Comparison of ENCODE assay signal across 9 cellular contexts in genomic region chr13:79401259-79402071, GRCh38. TPM values are rescaled to one million over a fixed set of nuclear protein-coding genes. Genes with fewer than 3 reads are reported as not detected.
DNase-seq lines count a peak whose midpoint lies in the region; ATAC-seq, FAIRE-seq and TF ChIP-seq lines count a peak whose summit lies in the region.
"Had no signal": no experiment of that assay in that cellular context is flagged by ENCODE, and none has a peak within 500 bp of the region (broad histone marks: within the 10 kb centered on the region; RNA-seq: fewer than 3 reads in every experiment).

No MANE protein-coding gene starts in this region.

- H3K9me3 ChIP-seq in HUES64 (ENCODE audit: insufficient read depth, low read depth, low read length) (peaks cover 10% of the 10 kb centered on the region; the same call in 1 of the 2 replicates), endothelial cell of umbilical vein (replicated peaks; ENCODE audit: control insufficient read depth, insufficient read depth, low read length) (no peaks in the 10 kb centered on the region)

- H4K20me1 ChIP-seq in endothelial cell of umbilical vein (replicated peaks; ENCODE audit: control insufficient read depth, extremely low read depth, insufficient read depth, low read length) = peaks cover 10% of the 10 kb centered on the region

- no peaks in the 10 kb centered on the region for H3K9me1 ChIP-seq in endothelial cell of umbilical vein (replicated peaks; ENCODE audit: control insufficient read depth, extremely low read depth, insufficient read depth, low read length)

- H3K27me3 ChIP-seq in HUES64 (ENCODE audit: insufficient read depth, low read length) = no peaks in the 10 kb centered on the region
- no peaks in the 10 kb centered on the region for H3K27me3 ChIP-seq in endothelial cell of umbilical vein (ENCODE audit: control insufficient read depth in 2 of 2, insufficient read depth in 2 of 2, low read length in 2 of 2)
- no peaks in the 10 kb centered on the region for H3K27me3 ChIP-seq in H7 (ENCODE audit: control insufficient read depth, insufficient read depth, low read length)

- H3K27ac ChIP-seq in HUES64 (ENCODE audit: low read depth, low read length) = no peak overlapping the region
- no peak overlapping the region for H3K27ac ChIP-seq in endothelial cell of umbilical vein (ENCODE audit: insufficient read depth, low read depth, low read length)

- H3K4me2 ChIP-seq in endothelial cell of umbilical vein (ENCODE audit: insufficient read depth, low read length) = peak overlapping the region; percentile 96

- FAIRE-seq in endothelial cell of umbilical vein (lab: Jason Lieb, UNC) = no peak

- dilution Hi-C loops in endothelial cell of umbilical vein (cut with MboI; ENCODE audit: extremely low pct_ligation_motif_present, low sequenced_read_pairs) = no loop called here

- intact Hi-C loops in endothelial cell of umbilical vein (cut with micrococcal nuclease) (no loop called here), Calu3 (cut with micrococcal nuclease; ENCODE audit: unreplicated experiment) (no loop called here)

- WGBS in HUES64 = 100% methylated on average over 1 of the region's 2 CpGs

- no peak for TF ChIP-seq POLR2A in endothelial cell of umbilical vein (IDR thresholded peaks at IDR 0.05; ENCODE audit: low read depth, low read length)

- no peak overlapping the region for H2AFZ ChIP-seq in endothelial cell of umbilical vein (ENCODE audit: low read depth, low read length)

- no peaks in the 10 kb centered on the region for H3K9me3 Mint-ChIP-seq in Calu3 (ENCODE audit: low read depth, unreplicated experiment)

- no peak overlapping the region for H3K27ac Mint-ChIP-seq in Calu3 (ENCODE audit: unreplicated experiment)

- POLR2A ChIA-PET in endothelial cell of umbilical vein (lab: Charles Lee) = interaction anchor here (0.7 kb wide), 1 partner anchor 15 kb away, joined by 4 read pairs; no protein-coding TSS in a partner anchor

- H3K4me3 Mint-ChIP-seq in Calu3 (ENCODE audit: low read depth, unreplicated experiment) = no peak overlapping the region

- H3K4me1 ChIP-seq in HUES64 (ENCODE audit: insufficient read depth, low read length) (peaks cover 57% of the 10 kb centered on the region), endothelial cell of umbilical vein (ENCODE audit: control insufficient read depth, extremely low read depth, insufficient read depth, low read length) (peaks cover 39% of the 10 kb centered on the region)

- H3K79me2 ChIP-seq in endothelial cell of umbilical vein (ENCODE audit: control insufficient read depth, insufficient read depth, low read length) = peaks cover 94% of the 10 kb centered on the region

- no TSS peak for BruUV-seq in endothelial cell of umbilical vein (replicated peaks; lab: Mats Ljungman, UMichigan)
- BruUV-seq in Calu3 (replicated peaks; lab: Mats Ljungman, UMichigan) = no TSS peak

- H3K36me3 ChIP-seq in HUES64 (ENCODE audit: insufficient read depth, low read length) (peaks cover 49% of the 10 kb centered on the region), endothelial cell of umbilical vein (ENCODE audit: control insufficient read depth in 2 of 2, extremely low read depth in 1 of 2, insufficient read depth in 2 of 2, low read length in 2 of 2) (peaks cover 2 to 3% of the 10 kb centered on the region in 2 experiments), H7 (replicated peaks; ENCODE audit: control insufficient read depth, insufficient read depth, low read length) (no peaks in the 10 kb centered on the region)

- peaks cover 8% of the 10 kb centered on the region for H3K36me3 Mint-ChIP-seq in Calu3 (ENCODE audit: insufficient read depth, unreplicated experiment)

- H3K27me3 Mint-ChIP-seq in Calu3 (ENCODE audit: unreplicated experiment) = no peaks in the 10 kb centered on the region

- DNase-seq in GM13976 (ENCODE audit: low spot score) = peak; percentile 33
- peak; percentile 8 for DNase-seq in endothelial cell of umbilical vein (ENCODE audit: low read depth, low spot score)
- no peak for DNase-seq in Calu3
- DNase-seq in NCI-H1436 treated with DMSO at 0.1 percent for 48 hours (lab: John Stamatoyannopoulos, UW) = no peak
- DNase-seq in H7 = no peak
- DNase-seq in C1 segment of cervical spinal cord (lab: John Stamatoyannopoulos, UW) = no peak
- DNase-seq: HCEC 1CT had no signal

- TF ChIP-seq CTCF in GM13976 (IDR thresholded peaks at IDR 0.05; ENCODE audit: borderline replicate concordance, control extremely low read depth, extremely low read depth, insufficient read depth, missing control alignments) = no peak
- no peak for TF ChIP-seq CTCF in endothelial cell of umbilical vein (IDR thresholded peaks at IDR 0.05; ENCODE audit: extremely low read depth in 1 of 2, insufficient read depth in 1 of 2, low read depth in 1 of 2, low read length in 2 of 2)
- TF ChIP-seq CTCF in Calu3 (IDR thresholded peaks at IDR 0.05; ENCODE audit: unreplicated experiment) = no peak

- in situ Hi-C loops in GM13976 (cut with MboI; ENCODE audit: low sequenced_read_pairs, unreplicated experiment) = no loop called here

- H3K9ac ChIP-seq in HUES64 (ENCODE audit: low read depth, low read length) (no peak overlapping the region), endothelial cell of umbilical vein (replicated peaks; ENCODE audit: extremely low read depth, insufficient read depth, low read length) (no peak overlapping the region)

- H3K4me3 ChIP-seq in HUES64 (ENCODE audit: low read length) (0 out of 2 replicates have a peak overlapping the region, but pooled peaks have one; percentile 9), endothelial cell of umbilical vein (replicated peaks in 1 of 3; ENCODE audit: insufficient read depth in 1 of 3, low read depth in 1 of 3, low read length in 3 of 3) (no peak overlapping the region), H7 (ENCODE audit: insufficient read depth, low read depth, low read length) (no peak overlapping the region)

- CTCF ChIA-PET in endothelial cell of umbilical vein (lab: Charles Lee) (interaction anchor here (0.5 to 2.6 kb wide), 5 partner anchors 9 to 1494 kb away, joined by 3 to 20 read pairs (median 3); no protein-coding TSS in a partner anchor), Calu3 (lab: Charles Lee) (no interaction called here)

- peak; percentile 38 for ATAC-seq in GM21529 (IDR thresholded peaks at IDR 0.05; ENCODE audit: unreplicated experiment)

- peaks cover 10% of the 10 kb centered on the region for H3K4me1 Mint-ChIP-seq in Calu3 (ENCODE audit: low read depth, unreplicated experiment)

TF ChIP-seq in endothelial cell of umbilical vein, 7 proteins besides CTCF, POLR2A, EP300 and RAD21:
- no peak for TF ChIP-seq JUN (IDR thresholded peaks at IDR 0.05; ENCODE audit: borderline replicate concordance, insufficient read depth, insufficient read length, low read depth)
- TF ChIP-seq MYC (IDR thresholded peaks at IDR 0.05; ENCODE audit: low read depth, low read length) = no peak
- no peak for TF ChIP-seq EZH2 (IDR thresholded peaks at IDR 0.05; ENCODE audit: borderline replicate concordance, low read depth, low read length, severe bottlenecking)
- no peak for TF ChIP-seq FOS (IDR thresholded peaks at IDR 0.05; ENCODE audit: borderline replicate concordance, insufficient read depth, low read length)
- no peak for TF ChIP-seq GATA2 (IDR thresholded peaks at IDR 0.05; ENCODE audit: insufficient read depth, insufficient read length, low read depth, low read length)
- TF ChIP-seq, protein P1, sequence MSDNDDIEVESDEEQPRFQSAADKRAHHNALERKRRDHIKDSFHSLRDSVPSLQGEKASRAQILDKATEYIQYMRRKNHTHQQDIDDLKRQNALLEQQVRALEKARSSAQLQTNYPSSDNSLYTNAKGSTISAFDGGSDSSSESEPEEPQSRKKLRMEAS (IDR thresholded peaks at IDR 0.05; ENCODE audit: insufficient read depth, insufficient read length) = no peak
- TF ChIP-seq POLR2AphosphoS5 (IDR thresholded peaks at IDR 0.05; ENCODE audit: insufficient read depth, low read depth, low read length) = no peak
TF ChIP-seq in endothelial cell of umbilical vein: peak in this region for 0.

RNA-seq across cellular contexts. Expression of gene RBM26, which starts 4.6 kb away (rescaled TPM):
- polyA plus RNA-seq in HUES64 (2013, experiment 1 of 2) = 42.8 TPM
- 46.3 TPM for polyA plus RNA-seq in HUES64 (2013, experiment 2 of 2)
- total RNA-seq in endothelial cell of umbilical vein (43.7 and 54.3 TPM in 2 replicates), Calu3 (2022) (18.9 and 19.2 TPM in 2 replicates)
- polyA plus RNA-seq in endothelial cell of umbilical vein = 10.8 and 14.8 TPM in 2 replicates
- polyA plus RNA-seq in endothelial cell of umbilical vein (2011; cell fraction: cytosol; rRNA removed) = 11.4 TPM in 2 replicates
- polyA plus RNA-seq in endothelial cell of umbilical vein (2011; cell fraction: nucleus; rRNA removed) = 90.4 and 116 TPM in 2 replicates
- polyA plus RNA-seq in endothelial cell of umbilical vein (2012) = 24.6 and 33.1 TPM in 2 replicates
- polyA minus RNA-seq in endothelial cell of umbilical vein = 21.7 and 25.3 TPM in 2 replicates
- polyA minus RNA-seq in endothelial cell of umbilical vein (2011; cell fraction: cytosol; rRNA and poly(A)+ RNA removed) = 17.1 TPM
- 69.9 and 97.4 TPM in 2 replicates for polyA minus RNA-seq in endothelial cell of umbilical vein (2011; cell fraction: nucleus; rRNA and poly(A)+ RNA removed)
- 37.9 and 50.0 TPM in 2 replicates for total RNA-seq in H7 (2014; rRNA removed; shearing (Covaris generic))

Comparison
In these comparisons a context has a peak if more than half of its experiments do, and no peak if none do; other contexts are left out.
1. DNase-seq: peak in GM13976 (single experiment) and endothelial cell of umbilical vein (single experiment); none in Calu3 (single experiment), NCI-H1436 treated with DMSO at 0.1 percent for 48 hours (single experiment), H7 (single experiment) and C1 segment of cervical spinal cord (0 of 14).